ENCODE assay signal across 15 cellular contexts in genomic region chrX:78839711-78840110, GRCh38.
DNase-seq lines count a peak whose midpoint lies in the region; ATAC-seq lines count a peak whose summit lies in the region.
"Had no signal": no experiment of that assay in that cellular context is flagged by ENCODE, and none has a peak within 500 bp of the region (broad histone marks: within the 10 kb centered on the region; RNA-seq: fewer than 3 reads in every experiment).

No MANE protein-coding gene starts in this region.

- ATAC-seq in T-helper 17 cell: no peak
- ATAC-seq: A549, GM12878 had no signal

- H3K36me3 Mint-ChIP-seq in T-helper 17 cell (ENCODE audit: low read depth): no peaks in the 10 kb centered on the region

- H3K9me3 ChIP-seq in T-helper 17 cell (ENCODE audit: control insufficient read depth, low read length, poor library complexity, severe bottlenecking): no peaks in the 10 kb centered on the region
- H3K9me3 ChIP-seq: A549, Caco-2 had no signal

- DNase-seq in DMS53 (lab: John Stamatoyannopoulos, UW) (peak; percentile 61), DMS53 treated with DMSO at 0.1 percent for 48 hours (lab: John Stamatoyannopoulos, UW; ENCODE audit: unreplicated experiment) (no peak), T-helper 17 cell (no peak), islet precursor cell (peak; percentile 56), NOMO-1 treated with DMSO at 0.1 percent for 48 hours (lab: John Stamatoyannopoulos, UW; ENCODE audit: unreplicated experiment) (no peak), NCI-H524 (lab: John Stamatoyannopoulos, UW) (no peak)
- DNase-seq in activated naive CD4-positive, alpha-beta T cell (lab: John Stamatoyannopoulos, UW): no peak
- DNase-seq: AML-193; Caco-2; CD4-positive, alpha-beta T cell; DMS79 treated with DMSO at 0.1 percent for 48 hours; H9; IMR-90 had no signal

- peaks cover 2% of the 10 kb centered on the region for H3K4me1 Mint-ChIP-seq in T-helper 17 cell

- peak overlapping the region; percentile 61 for H3K27ac Mint-ChIP-seq in T-helper 17 cell
- H3K27ac Mint-ChIP-seq: CD4-positive, alpha-beta T cell had no signal

- no peak overlapping the region for H3K4me3 Mint-ChIP-seq in T-helper 17 cell
- H3K4me3 Mint-ChIP-seq: CD4-positive, alpha-beta T cell; H9 had no signal

- H3K27me3 Mint-ChIP-seq in T-helper 17 cell: no peaks in the 10 kb centered on the region
- H3K27me3 Mint-ChIP-seq: CD4-positive, alpha-beta T cell had no signal

Comparison
In these comparisons a context has a peak if more than half of its experiments do, and no peak if none do; other contexts are left out.
1. DNase-seq: peak in DMS53 (single experiment) and islet precursor cell (single experiment); none in DMS53 treated with DMSO at 0.1 percent for 48 hours (single experiment), T-helper 17 cell (0 of 3), activated naive CD4-positive, alpha-beta T cell (0 of 4), NOMO-1 treated with DMSO at 0.1 percent for 48 hours (single experiment) and NCI-H524 (0 of 2).